ENCODE assay signal across 9 cellular contexts in genomic region chr1:245091818-245092637, GRCh38.
A peak's percentile ranks its signal among the peaks of the same experiment; 100 is the strongest.
DNase-seq lines count a peak whose midpoint lies in the region; ATAC-seq lines count a peak whose summit lies in the region.
"Had no signal": no experiment of that assay in that cellular context is flagged by ENCODE, and none has a peak within 500 bp of the region (broad histone marks: within the 10 kb centered on the region; RNA-seq: fewer than 3 reads in every experiment).

No MANE protein-coding gene starts in this region.

- no peaks in the 10 kb centered on the region for H3K9me3 ChIP-seq in mesodermal cell (ENCODE audit: control insufficient read depth, low read length)

- DNase-seq in COLO829 (ENCODE audit: low spot score) (peak; percentile 76), Kasumi-1 (lab: John Stamatoyannopoulos, UW) (peak; percentile 28 to 50), dedifferentiated amniotic fluid mesenchymal stem cell (ENCODE audit: extremely low spot score) (peak; percentile 78), SKM-1 (lab: John Stamatoyannopoulos, UW; ENCODE audit: unreplicated experiment) (no peak)
- no peak for DNase-seq in activated naive CD4-positive, alpha-beta T cell (lab: John Stamatoyannopoulos, UW)
- DNase-seq: NCI-H1694 had no signal

- ATAC-seq in HG02840 (IDR thresholded peaks at IDR 0.05; ENCODE audit: low FRiP score, unreplicated experiment) (no peak), GM21576 (IDR thresholded peaks at IDR 0.05; ENCODE audit: unreplicated experiment) (no peak)

- 75 to 78% methylated on average over 9 to 10 of the region's 12 CpGs for WGBS in mesodermal cell (ENCODE audit: insufficient coverage in 2 of 2), 2 experiments

- H3K4me1 ChIP-seq in mesodermal cell (ENCODE audit: control insufficient read depth, insufficient read depth, low read length, poor library complexity, severe bottlenecking), result peaks cover 30% of the 10 kb centered on the region

- peaks cover 3% of the 10 kb centered on the region for H3K36me3 ChIP-seq in mesodermal cell (ENCODE audit: control insufficient read depth, insufficient read depth, low read length)

- no peak overlapping the region for H3K4me3 ChIP-seq in mesodermal cell (ENCODE audit: extremely low read depth, insufficient read depth, low read length, poor library complexity, severe bottlenecking)

- H3K27ac ChIP-seq in mesodermal cell (ENCODE audit: low read depth, low read length, severe bottlenecking), result peak overlapping the region; percentile 83

Comparison
In these comparisons a context has a peak if more than half of its experiments do, and no peak if none do; other contexts are left out.
1. DNase-seq: peak in COLO829 (single experiment), Kasumi-1 (2 of 2) and dedifferentiated amniotic fluid mesenchymal stem cell (single experiment); none in SKM-1 (single experiment) and activated naive CD4-positive, alpha-beta T cell (0 of 4).